ENCODE assay signal across 1 cellular context in the genomic region with DNA sequence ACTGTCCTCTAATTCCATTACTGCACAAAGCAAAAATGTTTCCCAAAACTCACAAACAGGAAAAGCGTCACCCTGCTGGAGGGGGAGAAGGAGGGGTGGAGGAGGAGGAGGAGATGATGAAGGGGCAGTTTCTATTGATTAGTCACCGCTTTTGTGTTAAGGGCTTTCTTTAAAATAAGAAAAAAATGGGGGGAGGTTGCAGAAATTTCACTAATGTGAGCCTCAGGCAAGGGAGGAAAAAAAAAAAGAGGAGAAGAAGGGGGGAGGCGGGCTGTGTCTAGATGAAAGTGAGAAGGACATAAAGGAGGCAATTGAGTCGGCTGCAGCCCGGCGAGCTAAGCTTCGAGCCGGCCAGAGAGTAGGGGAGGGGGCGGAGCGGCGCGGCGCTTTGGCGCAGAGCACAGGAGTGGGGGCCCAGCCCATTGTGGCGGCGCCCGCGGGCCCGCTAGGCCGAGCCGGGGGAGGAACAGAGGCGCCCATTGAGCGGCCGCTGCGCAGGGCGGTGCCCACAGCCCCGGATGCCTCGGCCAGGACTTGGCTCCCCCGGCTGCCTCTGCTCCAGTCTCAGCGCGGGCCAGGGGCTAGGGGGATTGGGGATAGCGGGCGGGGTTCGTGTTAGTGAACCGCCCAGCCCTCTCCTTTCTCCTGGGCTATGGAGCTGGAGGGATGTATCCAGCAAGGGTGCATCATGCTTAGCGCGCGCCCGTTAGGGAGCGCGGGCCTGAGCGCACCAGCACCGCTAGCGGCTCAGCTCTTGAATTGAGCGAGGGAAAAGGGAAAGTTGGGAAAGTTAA.
TF ChIP-seq lines count a peak whose summit lies in the region.

No MANE protein-coding gene starts in this region.

TF ChIP-seq in GM12878, 131 proteins besides CTCF, POLR2A, EP300 and RAD21 (continued from another document):
- TF ChIP-seq, protein P1, sequence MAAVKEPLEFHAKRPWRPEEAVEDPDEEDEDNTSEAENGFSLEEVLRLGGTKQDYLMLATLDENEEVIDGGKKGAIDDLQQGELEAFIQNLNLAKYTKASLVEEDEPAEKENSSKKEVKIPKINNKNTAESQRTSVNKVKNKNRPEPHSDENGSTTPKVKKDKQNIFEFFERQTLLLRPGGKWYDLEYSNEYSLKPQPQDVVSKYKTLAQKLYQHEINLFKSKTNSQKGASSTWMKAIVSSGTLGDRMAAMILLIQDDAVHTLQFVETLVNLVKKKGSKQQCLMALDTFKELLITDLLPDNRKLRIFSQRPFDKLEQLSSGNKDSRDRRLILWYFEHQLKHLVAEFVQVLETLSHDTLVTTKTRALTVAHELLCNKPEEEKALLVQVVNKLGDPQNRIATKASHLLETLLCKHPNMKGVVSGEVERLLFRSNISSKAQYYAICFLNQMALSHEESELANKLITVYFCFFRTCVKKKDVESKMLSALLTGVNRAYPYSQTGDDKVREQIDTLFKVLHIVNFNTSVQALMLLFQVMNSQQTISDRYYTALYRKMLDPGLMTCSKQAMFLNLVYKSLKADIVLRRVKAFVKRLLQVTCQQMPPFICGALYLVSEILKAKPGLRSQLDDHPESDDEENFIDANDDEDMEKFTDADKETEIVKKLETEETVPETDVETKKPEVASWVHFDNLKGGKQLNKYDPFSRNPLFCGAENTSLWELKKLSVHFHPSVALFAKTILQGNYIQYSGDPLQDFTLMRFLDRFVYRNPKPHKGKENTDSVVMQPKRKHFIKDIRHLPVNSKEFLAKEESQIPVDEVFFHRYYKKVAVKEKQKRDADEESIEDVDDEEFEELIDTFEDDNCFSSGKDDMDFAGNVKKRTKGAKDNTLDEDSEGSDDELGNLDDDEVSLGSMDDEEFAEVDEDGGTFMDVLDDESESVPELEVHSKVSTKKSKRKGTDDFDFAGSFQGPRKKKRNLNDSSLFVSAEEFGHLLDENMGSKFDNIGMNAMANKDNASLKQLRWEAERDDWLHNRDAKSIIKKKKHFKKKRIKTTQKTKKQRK (IDR thresholded peaks at IDR 0.05; ENCODE audit: low read depth, low read length): no peak
- TF ChIP-seq SMARCA5 (IDR thresholded peaks at IDR 0.05): no peak
- no peak for TF ChIP-seq SREBF1 (IDR thresholded peaks at IDR 0.05; ENCODE audit: low read length)
- TF ChIP-seq, protein P2, sequence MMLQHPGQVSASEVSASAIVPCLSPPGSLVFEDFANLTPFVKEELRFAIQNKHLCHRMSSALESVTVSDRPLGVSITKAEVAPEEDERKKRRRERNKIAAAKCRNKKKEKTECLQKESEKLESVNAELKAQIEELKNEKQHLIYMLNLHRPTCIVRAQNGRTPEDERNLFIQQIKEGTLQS (IDR thresholded peaks at IDR 0.05; ENCODE audit: borderline replicate concordance, extremely low read depth, low read depth, low read length): no peak
- no peak for TF ChIP-seq ZZZ3 (IDR thresholded peaks at IDR 0.05; ENCODE audit: control insufficient read depth, insufficient read length, low read depth)
- TF ChIP-seq ZNF217 (IDR thresholded peaks at IDR 0.05): no peak
- TF ChIP-seq JUNB (IDR thresholded peaks at IDR 0.05): no peak
- TF ChIP-seq CBX5 (IDR thresholded peaks at IDR 0.05; ENCODE audit: low read depth): no peak
- no peak for TF ChIP-seq ZNF384 (IDR thresholded peaks at IDR 0.05; ENCODE audit: borderline replicate concordance, low read depth, low read length)
- TF ChIP-seq BHLHE40 (IDR thresholded peaks at IDR 0.05; ENCODE audit: borderline replicate concordance in 1 of 2, low read depth in 2 of 2, low read length in 1 of 2): no peak
- TF ChIP-seq, protein P3, sequence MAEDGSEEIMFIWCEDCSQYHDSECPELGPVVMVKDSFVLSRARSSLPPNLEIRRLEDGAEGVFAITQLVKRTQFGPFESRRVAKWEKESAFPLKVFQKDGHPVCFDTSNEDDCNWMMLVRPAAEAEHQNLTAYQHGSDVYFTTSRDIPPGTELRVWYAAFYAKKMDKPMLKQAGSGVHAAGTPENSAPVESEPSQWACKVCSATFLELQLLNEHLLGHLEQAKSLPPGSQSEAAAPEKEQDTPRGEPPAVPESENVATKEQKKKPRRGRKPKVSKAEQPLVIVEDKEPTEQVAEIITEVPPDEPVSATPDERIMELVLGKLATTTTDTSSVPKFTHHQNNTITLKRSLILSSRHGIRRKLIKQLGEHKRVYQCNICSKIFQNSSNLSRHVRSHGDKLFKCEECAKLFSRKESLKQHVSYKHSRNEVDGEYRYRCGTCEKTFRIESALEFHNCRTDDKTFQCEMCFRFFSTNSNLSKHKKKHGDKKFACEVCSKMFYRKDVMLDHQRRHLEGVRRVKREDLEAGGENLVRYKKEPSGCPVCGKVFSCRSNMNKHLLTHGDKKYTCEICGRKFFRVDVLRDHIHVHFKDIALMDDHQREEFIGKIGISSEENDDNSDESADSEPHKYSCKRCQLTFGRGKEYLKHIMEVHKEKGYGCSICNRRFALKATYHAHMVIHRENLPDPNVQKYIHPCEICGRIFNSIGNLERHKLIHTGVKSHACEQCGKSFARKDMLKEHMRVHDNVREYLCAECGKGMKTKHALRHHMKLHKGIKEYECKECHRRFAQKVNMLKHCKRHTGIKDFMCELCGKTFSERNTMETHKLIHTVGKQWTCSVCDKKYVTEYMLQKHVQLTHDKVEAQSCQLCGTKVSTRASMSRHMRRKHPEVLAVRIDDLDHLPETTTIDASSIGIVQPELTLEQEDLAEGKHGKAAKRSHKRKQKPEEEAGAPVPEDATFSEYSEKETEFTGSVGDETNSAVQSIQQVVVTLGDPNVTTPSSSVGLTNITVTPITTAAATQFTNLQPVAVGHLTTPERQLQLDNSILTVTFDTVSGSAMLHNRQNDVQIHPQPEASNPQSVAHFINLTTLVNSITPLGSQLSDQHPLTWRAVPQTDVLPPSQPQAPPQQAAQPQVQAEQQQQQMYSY (CRISPR knock-in tag; IDR thresholded peaks at IDR 0.05): no peak
- no peak for TF ChIP-seq BCL11A (IDR thresholded peaks at IDR 0.05; ENCODE audit: low read depth, low read length)
- TF ChIP-seq, protein P4, sequence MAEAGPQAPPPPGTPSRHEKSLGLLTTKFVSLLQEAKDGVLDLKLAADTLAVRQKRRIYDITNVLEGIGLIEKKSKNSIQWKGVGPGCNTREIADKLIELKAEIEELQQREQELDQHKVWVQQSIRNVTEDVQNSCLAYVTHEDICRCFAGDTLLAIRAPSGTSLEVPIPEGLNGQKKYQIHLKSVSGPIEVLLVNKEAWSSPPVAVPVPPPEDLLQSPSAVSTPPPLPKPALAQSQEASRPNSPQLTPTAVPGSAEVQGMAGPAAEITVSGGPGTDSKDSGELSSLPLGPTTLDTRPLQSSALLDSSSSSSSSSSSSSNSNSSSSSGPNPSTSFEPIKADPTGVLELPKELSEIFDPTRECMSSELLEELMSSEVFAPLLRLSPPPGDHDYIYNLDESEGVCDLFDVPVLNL (IDR thresholded peaks at IDR 0.05; ENCODE audit: low read depth, low read length): no peak
